10 cellular contexts compared by ENCODE assay signal in the genomic region with DNA sequence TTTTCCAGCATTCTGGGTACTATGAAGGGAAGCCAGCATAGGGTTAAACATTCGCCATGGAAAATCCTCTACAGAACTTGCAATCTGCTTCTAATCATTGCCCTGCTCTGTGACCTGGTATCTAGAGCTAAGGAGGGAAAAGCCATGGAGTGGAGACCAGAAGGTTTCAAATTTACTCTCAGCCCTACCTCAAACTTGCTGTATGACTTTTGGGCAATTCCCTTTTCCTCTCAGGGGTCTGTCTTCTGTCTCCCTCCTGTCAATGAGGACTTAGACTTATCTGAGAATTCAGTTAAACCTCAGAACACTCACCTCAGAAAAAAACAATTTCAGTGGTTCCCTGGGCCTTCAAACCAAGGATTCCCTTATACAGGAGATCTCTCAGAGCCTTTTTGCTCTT. TPM values are rescaled to one million over a fixed set of nuclear protein-coding genes. Genes with fewer than 3 reads are reported as not detected.
DNase-seq lines count a peak whose midpoint lies in the region; ATAC-seq and TF ChIP-seq lines count a peak whose summit lies in the region.
"Had no signal": no experiment of that assay in that cellular context is flagged by ENCODE, and none has a peak within 500 bp of the region (broad histone marks: within the 10 kb centered on the region; RNA-seq: fewer than 3 reads in every experiment).

No MANE protein-coding gene starts in this region.

- 100% methylated on average over 1 of the region's 1 CpG; no CpG with 5 or more reads in 1 of the 2 experiments for WGBS in mesodermal cell (ENCODE audit: insufficient coverage in 2 of 2), 2 experiments

- H3K4me3 Mint-ChIP-seq in Calu3 (ENCODE audit: low read depth, unreplicated experiment), result peak overlapping the region; percentile 79
- peak overlapping the region; percentile 97 for H3K4me3 Mint-ChIP-seq in activated T-helper 1 cell treated with anti-CD3 and anti-CD28 coated beads, Interleukin-12 subunit alpha, Interleukin-12 subunit beta, Interleukin-2, Interleukin-4 antibody, amounts not matched to agents 30 ng/mL and 10 ng/mL and 1 ng/mL, durations not matched to agents 14 hours and 24 hours and 36 hours

- ATAC-seq in HG02759 (IDR thresholded peaks at IDR 0.05; ENCODE audit: unreplicated experiment) (peak; percentile 32), GM21786 (IDR thresholded peaks at IDR 0.05; ENCODE audit: unreplicated experiment) (no peak)

- BruUV-seq in Calu3 (replicated peaks; lab: Mats Ljungman, UMichigan), result no TSS peak

- no peak overlapping the region for H3K27ac Mint-ChIP-seq in Calu3 (ENCODE audit: unreplicated experiment)
- H3K27ac Mint-ChIP-seq in activated T-helper 1 cell treated with anti-CD3 and anti-CD28 coated beads, Interleukin-12 subunit alpha, Interleukin-12 subunit beta, Interleukin-2, Interleukin-4 antibody, amounts not matched to agents 30 ng/mL and 10 ng/mL and 1 ng/mL, durations not matched to agents 14 hours and 24 hours and 36 hours, result peak overlapping the region; percentile 40

- no peaks in the 10 kb centered on the region for H3K9me3 Mint-ChIP-seq in Calu3 (ENCODE audit: low read depth, unreplicated experiment)
- H3K9me3 Mint-ChIP-seq in activated T-helper 1 cell treated with anti-CD3 and anti-CD28 coated beads, Interleukin-12 subunit alpha, Interleukin-12 subunit beta, Interleukin-2, Interleukin-4 antibody, amounts not matched to agents 30 ng/mL and 10 ng/mL and 1 ng/mL, durations not matched to agents 14 hours and 24 hours and 36 hours, result no peaks in the 10 kb centered on the region
- H3K9me3 Mint-ChIP-seq: T-cell had no signal

- peaks cover 21% of the 10 kb centered on the region for H3K36me3 Mint-ChIP-seq in Calu3 (ENCODE audit: insufficient read depth, unreplicated experiment)
- H3K36me3 Mint-ChIP-seq in activated T-helper 1 cell treated with anti-CD3 and anti-CD28 coated beads, Interleukin-12 subunit alpha, Interleukin-12 subunit beta, Interleukin-2, Interleukin-4 antibody, amounts not matched to agents 30 ng/mL and 10 ng/mL and 1 ng/mL, durations not matched to agents 14 hours and 24 hours and 36 hours (ENCODE audit: low read depth), result no peaks in the 10 kb centered on the region
- H3K36me3 Mint-ChIP-seq: T-cell had no signal

- CTCF ChIA-PET in Calu3 (lab: Charles Lee), result interaction anchor here (0.9 kb wide), 1 partner anchor 9 kb away, joined by 4 read pairs; no protein-coding TSS in a partner anchor

- H3K9me3 ChIP-seq in mesodermal cell (ENCODE audit: control insufficient read depth, low read length) (no peaks in the 10 kb centered on the region), Peyer's patch (no peaks in the 10 kb centered on the region)

- peaks cover 8% of the 10 kb centered on the region for H3K4me1 ChIP-seq in mesodermal cell (ENCODE audit: control insufficient read depth, insufficient read depth, low read length, poor library complexity, severe bottlenecking)
- H3K4me1 ChIP-seq in Peyer's patch, result no peaks in the 10 kb centered on the region

- peaks cover 7% of the 10 kb centered on the region for H3K4me1 Mint-ChIP-seq in Calu3 (ENCODE audit: low read depth, unreplicated experiment)
- H3K4me1 Mint-ChIP-seq in activated T-helper 1 cell treated with anti-CD3 and anti-CD28 coated beads, Interleukin-12 subunit alpha, Interleukin-12 subunit beta, Interleukin-2, Interleukin-4 antibody, amounts not matched to agents 30 ng/mL and 10 ng/mL and 1 ng/mL, durations not matched to agents 14 hours and 24 hours and 36 hours (ENCODE audit: low read depth), result peaks cover 56% of the 10 kb centered on the region

- DNase-seq in Calu3 (no peak), glomerular visceral epithelial cell (ENCODE audit: extremely low spot score) (no peak), Peyer's patch (no peak)
- no peak for DNase-seq in activated T-helper 1 cell treated with anti-CD3 and anti-CD28 coated beads, Interleukin-12 subunit alpha, Interleukin-12 subunit beta, Interleukin-2, Interleukin-4 antibody, amounts not matched to agents 30 ng/mL and 10 ng/mL and 1 ng/mL, durations not matched to agents 14 hours and 24 hours and 36 hours (ENCODE audit: low spot score)
- no peak for DNase-seq in stimulated activated naive CD4-positive, alpha-beta T cell treated with Interleukin-2 at 50 U/mL for 16 hours (lab: John Stamatoyannopoulos, UW)
- DNase-seq: NCI-H1105 treated with DMSO at 0.1 percent for 48 hours, T-cell had no signal

- H3K36me3 ChIP-seq in mesodermal cell (ENCODE audit: control insufficient read depth, insufficient read depth, low read length) (no peaks in the 10 kb centered on the region), Peyer's patch (no peaks in the 10 kb centered on the region)

- H3K27me3 Mint-ChIP-seq in Calu3 (ENCODE audit: unreplicated experiment), result peaks cover 29% of the 10 kb centered on the region
- peaks cover 2% of the 10 kb centered on the region for H3K27me3 Mint-ChIP-seq in activated T-helper 1 cell treated with anti-CD3 and anti-CD28 coated beads, Interleukin-12 subunit alpha, Interleukin-12 subunit beta, Interleukin-2, Interleukin-4 antibody, amounts not matched to agents 30 ng/mL and 10 ng/mL and 1 ng/mL, durations not matched to agents 14 hours and 24 hours and 36 hours (ENCODE audit: insufficient read depth)

- intact Hi-C loops in Calu3 (cut with micrococcal nuclease; ENCODE audit: unreplicated experiment), result no loop called here
- intact Hi-C loops in activated T-helper 1 cell treated with anti-CD3 and anti-CD28 coated beads, Interleukin-12 subunit alpha, Interleukin-12 subunit beta, Interleukin-2, Interleukin-4 antibody, amounts not matched to agents 30 ng/mL and 10 ng/mL and 1 ng/mL, durations not matched to agents 14 hours and 24 hours and 36 hours (cut with micrococcal nuclease), result loop anchor here (1.0 to 10.0 kb wide), 6 partner anchors 17 to 1279 kb away; a partner anchor contains a TSS

- no peaks in the 10 kb centered on the region for H3K27me3 ChIP-seq in Peyer's patch

- TF ChIP-seq CTCF in Calu3 (IDR thresholded peaks at IDR 0.05; ENCODE audit: unreplicated experiment) (no peak), Peyer's patch (IDR thresholded peaks at IDR 0.05) (no peak)

- H3K27ac ChIP-seq in mesodermal cell (ENCODE audit: low read depth, low read length, severe bottlenecking) (peak overlapping the region; percentile 86), Peyer's patch (peak overlapping the region in 2 of 4 donors; percentile 91 to 94)

- H3K4me3 ChIP-seq in mesodermal cell (ENCODE audit: extremely low read depth, insufficient read depth, low read length, poor library complexity, severe bottlenecking) (no peak overlapping the region), Peyer's patch (no peak overlapping the region)

- no peak for TF ChIP-seq POLR2A in Peyer's patch (IDR thresholded peaks at IDR 0.05)

RNA-seq across cellular contexts. Expression of a gene that starts 29.1 kb away (rescaled TPM):
- 24.7 and 26.3 TPM in 2 replicates for total RNA-seq in Calu3 (2022)
- total RNA-seq in activated T-helper 1 cell treated with anti-CD3 and anti-CD28 coated beads, Interleukin-12 subunit alpha, Interleukin-12 subunit beta, Interleukin-2, Interleukin-4 antibody, amounts not matched to agents 30 ng/mL and 10 ng/mL and 1 ng/mL, durations not matched to agents 14 hours and 24 hours and 36 hours, result 18.9 and 20.2 TPM in 2 replicates
- 31.6 TPM for polyA plus RNA-seq in mesodermal cell (2013, experiment 1 of 2)
- 26.6 TPM for polyA plus RNA-seq in mesodermal cell (2013, experiment 2 of 2)
- 10 to 100 TPM; 24.7 to 39.6 (median 30.3) TPM for total RNA-seq in Peyer's patch
